Comparison of ENCODE assay signal across 12 cellular contexts in genomic region chr5:129400395-129400983, GRCh38. TPM values are rescaled to one million over a fixed set of nuclear protein-coding genes. Genes with fewer than 3 reads are reported as not detected.
DNase-seq lines count a peak whose midpoint lies in the region; ATAC-seq, FAIRE-seq and TF ChIP-seq lines count a peak whose summit lies in the region.
"Had no signal": no experiment of that assay in that cellular context is flagged by ENCODE, and none has a peak within 500 bp of the region (broad histone marks: within the 10 kb centered on the region; RNA-seq: fewer than 3 reads in every experiment).

No MANE protein-coding gene starts in this region.

- no peaks in the 10 kb centered on the region for H3K36me3 Mint-ChIP-seq in activated CD8-positive, alpha-beta T cell treated with anti-CD3 and anti-CD28 coated beads for 36 hours (ENCODE audit: low read depth)
- no peaks in the 10 kb centered on the region for H3K36me3 Mint-ChIP-seq in activated CD8-positive, alpha-beta T cell treated with anti-CD3 and anti-CD28 coated beads, Interleukin-2, amount 10 ng/mL, durations not matched to agents 7 days and 5 days (ENCODE audit: low read depth)
- peaks cover 11% of the 10 kb centered on the region for H3K36me3 Mint-ChIP-seq in natural killer cell

- H3K36me3 ChIP-seq in smooth muscle cell (ENCODE audit: low read depth): no peaks in the 10 kb centered on the region
- H3K36me3 ChIP-seq: vagina had no signal

- no peak overlapping the region for H3K4me3 Mint-ChIP-seq in activated CD8-positive, alpha-beta T cell treated with anti-CD3 and anti-CD28 coated beads for 36 hours
- no peak overlapping the region for H3K4me3 Mint-ChIP-seq in activated CD8-positive, alpha-beta T cell treated with anti-CD3 and anti-CD28 coated beads, Interleukin-2, amount 10 ng/mL, durations not matched to agents 7 days and 5 days
- H3K4me3 Mint-ChIP-seq in natural killer cell: no peak overlapping the region
- H3K4me3 Mint-ChIP-seq: T-helper 17 cell had no signal

- ATAC-seq in activated CD8-positive, alpha-beta T cell treated with anti-CD3 and anti-CD28 coated beads for 36 hours: no peak
- no peak for ATAC-seq in activated CD8-positive, alpha-beta T cell treated with anti-CD3 and anti-CD28 coated beads, Interleukin-2, amount 10 ng/mL, durations not matched to agents 7 days and 5 days
- ATAC-seq in natural killer cell (no peak), HG03139 (IDR thresholded peaks at IDR 0.05; ENCODE audit: unreplicated experiment) (no peak)
- ATAC-seq: GM12878, T-helper 17 cell had no signal

- intact Hi-C loops in activated CD8-positive, alpha-beta T cell treated with anti-CD3 and anti-CD28 coated beads for 36 hours (cut with micrococcal nuclease): no loop called here
- intact Hi-C loops in natural killer cell (cut with micrococcal nuclease): no loop called here

- H3K4me2 ChIP-seq in smooth muscle cell: peak overlapping the region; percentile 52

- FAIRE-seq in frontal cortex (lab: Jason Lieb, UNC): no peak
- FAIRE-seq: GM12878 had no signal

- no peaks in the 10 kb centered on the region for H4K20me1 ChIP-seq in smooth muscle cell (ENCODE audit: low read depth)

- H3K9me3 ChIP-seq in smooth muscle cell (replicated peaks; ENCODE audit: low read depth): no peaks in the 10 kb centered on the region
- H3K9me3 ChIP-seq: vagina had no signal

- peaks cover 8% of the 10 kb centered on the region for H3K9me3 Mint-ChIP-seq in activated CD8-positive, alpha-beta T cell treated with anti-CD3 and anti-CD28 coated beads for 36 hours
- H3K9me3 Mint-ChIP-seq in activated CD8-positive, alpha-beta T cell treated with anti-CD3 and anti-CD28 coated beads, Interleukin-2, amount 10 ng/mL, durations not matched to agents 7 days and 5 days (ENCODE audit: insufficient read depth): no peaks in the 10 kb centered on the region
- peaks cover 5 to 18% of the 10 kb centered on the region in 2 donors for H3K9me3 Mint-ChIP-seq in natural killer cell

- no peak for DNase-seq in activated CD8-positive, alpha-beta T cell treated with anti-CD3 and anti-CD28 coated beads for 36 hours
- no peak for DNase-seq in activated CD8-positive, alpha-beta T cell treated with anti-CD3 and anti-CD28 coated beads, Interleukin-2, amount 10 ng/mL, durations not matched to agents 7 days and 5 days
- DNase-seq in NCI-H446 treated with DMSO at 0.1 percent for 48 hours (lab: John Stamatoyannopoulos, UW) (peak; percentile 22), epithelial cell of esophagus (ENCODE audit: low read depth) (peak; percentile 7), smooth muscle cell (lab: John Stamatoyannopoulos, UW; ENCODE audit: unreplicated experiment) (no peak), natural killer cell (no peak), frontal cortex (ENCODE audit: low spot score in 2 of 2) (no peak)
- DNase-seq: NCI-H2107, T-helper 17 cell had no signal

- H3K79me2 ChIP-seq in smooth muscle cell (ENCODE audit: low read depth): no peaks in the 10 kb centered on the region

- peak; percentile 26 for TF ChIP-seq CTCF in activated CD8-positive, alpha-beta T cell treated with anti-CD3 and anti-CD28 coated beads for 36 hours (IDR thresholded peaks at IDR 0.05)
- TF ChIP-seq CTCF in epithelial cell of esophagus (IDR thresholded peaks at IDR 0.05; ENCODE audit: insufficient read depth, low read depth, low read length, missing control alignments): peak; percentile 18
- peak; percentile 29 for TF ChIP-seq CTCF in smooth muscle cell (IDR thresholded peaks at IDR 0.05; ENCODE audit: borderline replicate concordance, insufficient read depth, poor library complexity, severe bottlenecking)
- TF ChIP-seq CTCF in natural killer cell (IDR thresholded peaks at IDR 0.05): no peak

- WGBS in smooth muscle cell (ENCODE audit: low lambda C conversion rate): 67% methylated on average over 5 of the region's 5 CpGs

- H3F3A ChIP-seq in smooth muscle cell (ENCODE audit: low read depth): no peaks in the 10 kb centered on the region

- no peaks in the 10 kb centered on the region for H3K4me1 Mint-ChIP-seq in activated CD8-positive, alpha-beta T cell treated with anti-CD3 and anti-CD28 coated beads for 36 hours (ENCODE audit: low read depth)
- H3K4me1 Mint-ChIP-seq in activated CD8-positive, alpha-beta T cell treated with anti-CD3 and anti-CD28 coated beads, Interleukin-2, amount 10 ng/mL, durations not matched to agents 7 days and 5 days (ENCODE audit: low read depth): no peaks in the 10 kb centered on the region
- no peaks in the 10 kb centered on the region for H3K4me1 Mint-ChIP-seq in natural killer cell
- H3K4me1 Mint-ChIP-seq: T-helper 17 cell had no signal

- no peaks in the 10 kb centered on the region for H3K27me3 ChIP-seq in smooth muscle cell (ENCODE audit: low read depth)
- H3K27me3 ChIP-seq: vagina had no signal

- H3K4me3 ChIP-seq in epithelial cell of esophagus (ENCODE audit: low read length): no peak overlapping the region
- peak overlapping the region; percentile 17 for H3K4me3 ChIP-seq in smooth muscle cell
- H3K4me3 ChIP-seq: GM12878, vagina had no signal

- no peak overlapping the region for H3K9ac ChIP-seq in smooth muscle cell (ENCODE audit: low read depth)

- H3K27ac ChIP-seq in smooth muscle cell (ENCODE audit: low read depth): no peak overlapping the region
- H3K27ac ChIP-seq: vagina had no signal

- no peaks in the 10 kb centered on the region for H3K4me1 ChIP-seq in smooth muscle cell (ENCODE audit: low read depth)
- H3K4me1 ChIP-seq: vagina had no signal

- H2AFZ ChIP-seq in smooth muscle cell (ENCODE audit: low read depth): peak overlapping the region; percentile 92

- CTCF ChIA-PET in activated CD8-positive, alpha-beta T cell treated with anti-CD3 and anti-CD28 coated beads for 36 hours (lab: Charles Lee): interaction anchor here (1.5 kb wide), 1 partner anchor 368 kb away, joined by 4 read pairs; no protein-coding TSS in a partner anchor
- CTCF ChIA-PET in activated CD8-positive, alpha-beta T cell treated with anti-CD3 and anti-CD28 coated beads, Interleukin-2, amount 10 ng/mL, durations not matched to agents 7 days and 5 days (lab: Charles Lee): no interaction called here

- no peak overlapping the region for H3K27ac Mint-ChIP-seq in activated CD8-positive, alpha-beta T cell treated with anti-CD3 and anti-CD28 coated beads for 36 hours
- no peak overlapping the region for H3K27ac Mint-ChIP-seq in activated CD8-positive, alpha-beta T cell treated with anti-CD3 and anti-CD28 coated beads, Interleukin-2, amount 10 ng/mL, durations not matched to agents 7 days and 5 days
- no peak overlapping the region for H3K27ac Mint-ChIP-seq in natural killer cell
- H3K27ac Mint-ChIP-seq: T-helper 17 cell had no signal

- H3K27me3 Mint-ChIP-seq in activated CD8-positive, alpha-beta T cell treated with anti-CD3 and anti-CD28 coated beads for 36 hours: no peaks in the 10 kb centered on the region
- H3K27me3 Mint-ChIP-seq in activated CD8-positive, alpha-beta T cell treated with anti-CD3 and anti-CD28 coated beads, Interleukin-2, amount 10 ng/mL, durations not matched to agents 7 days and 5 days (ENCODE audit: low read depth): no peaks in the 10 kb centered on the region
- H3K27me3 Mint-ChIP-seq in natural killer cell (ENCODE audit: low read depth in 2 of 2): no peaks in the 10 kb centered on the region
- H3K27me3 Mint-ChIP-seq: T-helper 17 cell had no signal

- POLR2A ChIA-PET in activated CD8-positive, alpha-beta T cell treated with anti-CD3 and anti-CD28 coated beads for 36 hours (lab: Charles Lee): no interaction called here
- POLR2A ChIA-PET in activated CD8-positive, alpha-beta T cell treated with anti-CD3 and anti-CD28 coated beads, Interleukin-2, amount 10 ng/mL, durations not matched to agents 7 days and 5 days (lab: Charles Lee): no interaction called here

RNA-seq across cellular contexts. Expression of gene ADAMTS19, which starts 59.6 kb away (rescaled TPM):
- not detected for total RNA-seq in activated CD8-positive, alpha-beta T cell treated with anti-CD3 and anti-CD28 coated beads for 36 hours
- not detected for total RNA-seq in activated CD8-positive, alpha-beta T cell treated with anti-CD3 and anti-CD28 coated beads, Interleukin-2, amount 10 ng/mL, durations not matched to agents 7 days and 5 days
- 4.9 and 10.4 TPM in 2 replicates for total RNA-seq in smooth muscle cell
- 4.5 and 6.3 TPM in 2 replicates for polyA plus RNA-seq in smooth muscle cell
- total RNA-seq in natural killer cell: not detected
- total RNA-seq in frontal cortex: 6.5 TPM
- total RNA-seq: GM12878, T-helper 17 cell had no signal
- polyA plus RNA-seq: GM12878 had no signal

Comparison
In these comparisons a context has a peak if more than half of its experiments do, and no peak if none do; other contexts are left out.
1. DNase-seq: peak in NCI-H446 treated with DMSO at 0.1 percent for 48 hours (single experiment) and epithelial cell of esophagus (single experiment); none in activated CD8-positive, alpha-beta T cell treated with anti-CD3 and anti-CD28 coated beads for 36 hours (single experiment), activated CD8-positive, alpha-beta T cell treated with anti-CD3 and anti-CD28 coated beads, Interleukin-2, amount 10 ng/mL, durations not matched to agents 7 days and 5 days (single experiment), smooth muscle cell (single experiment), natural killer cell (single experiment) and frontal cortex (0 of 2).